8 cellular contexts compared by ENCODE assay signal in the genomic region with DNA sequence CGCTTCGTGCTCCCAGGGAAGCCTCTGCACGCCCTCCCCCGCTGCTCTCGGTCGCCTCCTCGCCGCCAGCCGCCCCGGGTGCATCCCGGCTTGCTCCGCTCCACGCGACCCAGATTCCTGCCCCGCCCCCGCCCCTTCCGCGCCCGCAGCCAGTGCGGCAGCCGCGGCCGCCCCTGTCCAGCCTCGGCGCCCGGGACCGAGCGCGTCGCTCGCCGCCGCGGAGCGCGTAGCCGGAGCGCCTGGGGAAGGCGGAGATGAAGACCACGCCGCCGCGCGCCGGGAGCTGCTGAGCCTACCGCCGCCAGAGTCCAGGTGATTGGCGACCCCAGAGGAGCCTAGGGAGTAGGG. TPM values are rescaled to one million over a fixed set of nuclear protein-coding genes. Genes with fewer than 3 reads are reported as not detected.
DNase-seq lines count a peak whose midpoint lies in the region; ATAC-seq and TF ChIP-seq lines count a peak whose summit lies in the region.

A gene (plus strand): TSS at position 50 of the 348 bp plus-strand sequence. CDS start 27,043 bp downstream, outside the sequence.

- peaks cover 64% of the 10 kb centered on the region for H3K27me3 Mint-ChIP-seq in activated T-helper 17 cell treated with anti-CD3 and anti-CD28 coated beads, Interleukin-2, amount 50 U/mL, for 72 hours
- H3K27me3 Mint-ChIP-seq in nephron (ENCODE audit: low read depth): peaks cover 94% of the 10 kb centered on the region

- ATAC-seq in GM21619 (IDR thresholded peaks at IDR 0.05; ENCODE audit: unreplicated experiment) (peak; percentile 59), aorta (ENCODE audit: low FRiP score) (peak; percentile 83), HG02981 (IDR thresholded peaks at IDR 0.05; ENCODE audit: unreplicated experiment) (no peak)
- peak; percentile 50 for ATAC-seq in activated T-helper 17 cell treated with anti-CD3 and anti-CD28 coated beads, Interleukin-2, amount 50 U/mL, for 72 hours (replicated peaks)

- peak; percentile 66 for DNase-seq in ELF-1 (ENCODE audit: low read depth, low spot score)
- DNase-seq in LNCaP clone FGC (ENCODE audit: low read depth): no peak
- peak; percentile 39 to 77 for DNase-seq in foreskin fibroblast
- peak; percentile 62 to 86 for DNase-seq in aorta

- no peaks in the 10 kb centered on the region for H3K9me3 Mint-ChIP-seq in activated T-helper 17 cell treated with anti-CD3 and anti-CD28 coated beads, Interleukin-2, amount 50 U/mL, for 72 hours
- no peaks in the 10 kb centered on the region for H3K9me3 Mint-ChIP-seq in nephron

- no peaks in the 10 kb centered on the region for H3K36me3 ChIP-seq in aorta (ENCODE audit: control insufficient read depth in 1 of 2, insufficient read depth in 2 of 2, low read length in 1 of 2)

- H3K9me3 ChIP-seq in aorta (ENCODE audit: control insufficient read depth, low read length): no peaks in the 10 kb centered on the region

- no peak for TF ChIP-seq CTCF in LNCaP clone FGC (IDR thresholded peaks at IDR 0.05; ENCODE audit: control insufficient read depth, extremely low read depth, insufficient read depth)
- peak; percentile 11 for TF ChIP-seq CTCF in foreskin fibroblast (IDR thresholded peaks at IDR 0.05; ENCODE audit: low read depth, low read length)
- peak in 2 of 3 experiments; percentile 19 to 22 for TF ChIP-seq CTCF in nephron (IDR thresholded peaks at IDR 0.05; ENCODE audit: unreplicated experiment in 3 of 3)

- peaks cover 18% of the 10 kb centered on the region for H3K4me1 Mint-ChIP-seq in activated T-helper 17 cell treated with anti-CD3 and anti-CD28 coated beads, Interleukin-2, amount 50 U/mL, for 72 hours
- peaks cover 28% of the 10 kb centered on the region for H3K4me1 Mint-ChIP-seq in nephron

- H3K27ac Mint-ChIP-seq in activated T-helper 17 cell treated with anti-CD3 and anti-CD28 coated beads, Interleukin-2, amount 50 U/mL, for 72 hours: peak within 1 kb of the TSS; percentile 68
- H3K27ac Mint-ChIP-seq in nephron: peak within 1 kb of the TSS in 1 of 3 experiments; percentile 64

- intact Hi-C loops in aorta (cut with DNase I): no loop called here

- no peaks in the 10 kb centered on the region for H3K36me3 Mint-ChIP-seq in activated T-helper 17 cell treated with anti-CD3 and anti-CD28 coated beads, Interleukin-2, amount 50 U/mL, for 72 hours (ENCODE audit: low read depth)
- H3K36me3 Mint-ChIP-seq in nephron (ENCODE audit: low read depth): no peaks in the 10 kb centered on the region

- peak within 1 kb of the TSS; percentile 91 for H3K4me3 Mint-ChIP-seq in activated T-helper 17 cell treated with anti-CD3 and anti-CD28 coated beads, Interleukin-2, amount 50 U/mL, for 72 hours
- H3K4me3 Mint-ChIP-seq in nephron: peak within 1 kb of the TSS; percentile 88 to 89 (median 89)

- H3K4me1 ChIP-seq in aorta (ENCODE audit: control insufficient read depth in 1 of 2, insufficient read depth in 2 of 2, low read length in 2 of 2): peaks cover 0 to 3% of the 10 kb centered on the region in 2 donors

- H3K4me3 ChIP-seq in LNCaP clone FGC (ENCODE audit: low read depth, low read length): peak within 1 kb of the TSS; percentile 52
- H3K4me3 ChIP-seq in foreskin fibroblast (ENCODE audit: low read depth in 1 of 2, low read length in 2 of 2): peak within 1 kb of the TSS; percentile 64 to 71
- peak within 1 kb of the TSS; percentile 56 to 66 for H3K4me3 ChIP-seq in aorta (ENCODE audit: low read length in 2 of 2)

- no peaks in the 10 kb centered on the region for H3K27me3 ChIP-seq in aorta (ENCODE audit: control insufficient read depth in 1 of 2, insufficient read depth in 2 of 2, low read length in 1 of 2)

- 1% methylated on average over 36 to 48 of the region's 48 CpGs for WGBS in aorta, 2 donors

- no peak within 1 kb of the TSS for H3K27ac ChIP-seq in aorta (ENCODE audit: low read depth in 1 of 2, low read length in 2 of 2)

RNA-seq across cellular contexts. Expression of the gene that starts here (rescaled TPM):
- total RNA-seq in activated T-helper 17 cell treated with anti-CD3 and anti-CD28 coated beads, Interleukin-2, amount 50 U/mL, for 72 hours: not detected
- total RNA-seq in aorta: under 1 TPM; 0.32 to 0.33 TPM
- not detected for polyA plus RNA-seq in aorta

Comparison
In these comparisons a context has a peak if more than half of its experiments do, and no peak if none do; other contexts are left out.
1. Peak in ATAC-seq in activated T-helper 17 cell treated with anti-CD3 and anti-CD28 coated beads, Interleukin-2, amount 50 U/mL, for 72 hours; RNA of the gene not detected or under 1 TPM.
2. Peak in DNase-seq, ATAC-seq and H3K4me3 ChIP-seq in aorta; RNA of the gene not detected or under 1 TPM.